In genomic region chr18:48472610-48473009, GRCh38 we compare ENCODE assay signal across 15 cellular contexts.
"Had no signal": no experiment of that assay in that cellular context is flagged by ENCODE, and none has a peak within 500 bp of the region (broad histone marks: within the 10 kb centered on the region; RNA-seq: fewer than 3 reads in every experiment).

No MANE protein-coding gene starts in this region.

- DNase-seq: activated CD4-positive, alpha-beta T cell treated with anti-CD3 and anti-CD28 coated beads, Interleukin-2, amount 10 ng/mL, durations not matched to agents 7 days and 5 days; activated CD4-positive, CD25-positive, alpha-beta regulatory T cell; activated CD8-positive, alpha-beta memory T cell treated with anti-CD3 and anti-CD28 coated beads for 24 hours; activated naive CD4-positive, alpha-beta T cell treated with anti-CD3 and anti-CD28 coated beads for 36 hours; activated T-cell treated with anti-CD3 and anti-CD28 coated beads for 4 hours; central memory CD4-positive, alpha-beta T cell; left ventricle myocardium superior; nephron progenitor cell; stimulated activated CD4-positive, alpha-beta T cell treated with anti-CD3 and anti-CD28 coated beads, Interleukin-2, amount 100 ng/mL, for 48 hours; stimulated activated naive CD4-positive, alpha-beta T cell treated with Interleukin-2 at 50 U/mL for 16 hours; T-helper 2 cell; upper lobe of right lung had no signal

- H3K9me3 Mint-ChIP-seq: activated CD4-positive, alpha-beta T cell treated with anti-CD3 and anti-CD28 coated beads, Interleukin-2, amount 10 ng/mL, durations not matched to agents 7 days and 5 days had no signal

- H3K4me3 ChIP-seq: gastroesophageal sphincter, upper lobe of right lung had no signal

- H3K4me1 Mint-ChIP-seq: activated CD4-positive, alpha-beta T cell treated with anti-CD3 and anti-CD28 coated beads, Interleukin-2, amount 10 ng/mL, durations not matched to agents 7 days and 5 days; activated T-helper 17 cell treated with anti-CD3 and anti-CD28 coated beads, Interleukin-2, amount 50 U/mL, for 72 hours; nephron progenitor cell had no signal

- H3K27ac Mint-ChIP-seq: activated CD4-positive, alpha-beta T cell treated with anti-CD3 and anti-CD28 coated beads, Interleukin-2, amount 10 ng/mL, durations not matched to agents 7 days and 5 days; activated naive CD4-positive, alpha-beta T cell treated with anti-CD3 and anti-CD28 coated beads for 36 hours; activated T-helper 17 cell treated with anti-CD3 and anti-CD28 coated beads, Interleukin-2, amount 50 U/mL, for 72 hours; nephron progenitor cell had no signal

- H3K4me3 Mint-ChIP-seq: activated CD4-positive, alpha-beta T cell treated with anti-CD3 and anti-CD28 coated beads, Interleukin-2, amount 10 ng/mL, durations not matched to agents 7 days and 5 days; activated naive CD4-positive, alpha-beta T cell treated with anti-CD3 and anti-CD28 coated beads for 36 hours; activated T-helper 17 cell treated with anti-CD3 and anti-CD28 coated beads, Interleukin-2, amount 50 U/mL, for 72 hours; nephron progenitor cell had no signal

- ATAC-seq: activated T-helper 17 cell treated with anti-CD3 and anti-CD28 coated beads, Interleukin-2, amount 50 U/mL, for 72 hours; esophagus mucosa; gastroesophageal sphincter; left ventricle myocardium superior; upper lobe of right lung had no signal
